In the genomic region with DNA sequence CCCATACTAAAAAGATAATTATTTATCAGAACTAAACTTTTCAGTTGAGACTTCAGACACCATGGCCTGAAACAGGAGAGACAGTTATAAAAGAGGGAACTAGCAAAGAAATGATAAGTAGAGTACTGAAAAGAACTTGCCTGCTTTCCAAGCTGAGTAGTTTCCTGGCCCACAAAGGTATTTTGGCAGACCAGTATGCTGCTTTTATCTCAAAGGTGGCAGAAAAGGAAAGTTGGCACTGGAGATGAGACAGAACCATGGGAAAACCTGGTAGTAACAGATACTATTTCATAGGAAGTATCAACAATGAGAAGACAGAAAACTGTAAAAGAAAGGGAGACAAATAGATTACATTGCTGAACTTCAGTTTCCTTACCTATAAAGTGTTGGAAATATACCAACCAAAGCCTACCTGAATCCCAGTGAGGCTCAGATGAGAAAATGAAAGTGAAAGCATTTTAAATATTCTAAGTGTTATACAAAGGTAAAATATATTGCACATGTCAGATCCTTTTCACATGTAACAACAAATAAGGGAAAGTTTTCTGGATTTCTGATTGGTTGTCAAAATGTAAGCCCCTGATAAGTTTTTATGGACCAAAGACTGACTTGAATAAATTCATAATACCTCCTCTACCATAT, we compare ENCODE assay signal across 2 cellular contexts.
TF ChIP-seq lines count a peak whose summit lies in the region.

No MANE protein-coding gene starts in this region.

TF ChIP-seq in HepG2, 621 proteins besides CTCF, POLR2A, EP300 and RAD21 (continued from another document):
- TF ChIP-seq, protein P1, sequence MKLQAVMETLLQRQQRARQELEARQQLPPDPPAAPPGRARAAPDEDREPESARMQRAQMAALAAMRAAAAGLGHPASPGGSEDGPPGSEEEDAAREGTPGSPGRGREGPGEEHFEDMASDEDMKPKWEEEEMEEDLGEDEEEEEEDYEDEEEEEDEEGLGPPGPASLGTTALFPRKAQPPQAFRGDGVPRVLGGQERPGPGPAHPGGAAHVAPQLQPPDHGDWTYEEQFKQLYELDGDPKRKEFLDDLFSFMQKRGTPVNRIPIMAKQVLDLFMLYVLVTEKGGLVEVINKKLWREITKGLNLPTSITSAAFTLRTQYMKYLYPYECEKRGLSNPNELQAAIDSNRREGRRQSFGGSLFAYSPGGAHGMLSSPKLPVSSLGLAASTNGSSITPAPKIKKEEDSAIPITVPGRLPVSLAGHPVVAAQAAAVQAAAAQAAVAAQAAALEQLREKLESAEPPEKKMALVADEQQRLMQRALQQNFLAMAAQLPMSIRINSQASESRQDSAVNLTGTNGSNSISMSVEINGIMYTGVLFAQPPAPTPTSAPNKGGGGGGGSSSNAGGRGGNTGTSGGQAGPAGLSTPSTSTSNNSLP (IDR thresholded peaks at IDR 0.05; ENCODE audit: low read depth, low read length), result no peak
- TF ChIP-seq HDAC1 (CRISPR knock-in tag; IDR thresholded peaks at IDR 0.05) (no peak), GFI1 (CRISPR knock-in tag; IDR thresholded peaks at IDR 0.05; ENCODE audit: borderline replicate concordance) (no peak), DMAP1 (CRISPR knock-in tag; IDR thresholded peaks at IDR 0.05) (no peak)
- TF ChIP-seq, protein P2, sequence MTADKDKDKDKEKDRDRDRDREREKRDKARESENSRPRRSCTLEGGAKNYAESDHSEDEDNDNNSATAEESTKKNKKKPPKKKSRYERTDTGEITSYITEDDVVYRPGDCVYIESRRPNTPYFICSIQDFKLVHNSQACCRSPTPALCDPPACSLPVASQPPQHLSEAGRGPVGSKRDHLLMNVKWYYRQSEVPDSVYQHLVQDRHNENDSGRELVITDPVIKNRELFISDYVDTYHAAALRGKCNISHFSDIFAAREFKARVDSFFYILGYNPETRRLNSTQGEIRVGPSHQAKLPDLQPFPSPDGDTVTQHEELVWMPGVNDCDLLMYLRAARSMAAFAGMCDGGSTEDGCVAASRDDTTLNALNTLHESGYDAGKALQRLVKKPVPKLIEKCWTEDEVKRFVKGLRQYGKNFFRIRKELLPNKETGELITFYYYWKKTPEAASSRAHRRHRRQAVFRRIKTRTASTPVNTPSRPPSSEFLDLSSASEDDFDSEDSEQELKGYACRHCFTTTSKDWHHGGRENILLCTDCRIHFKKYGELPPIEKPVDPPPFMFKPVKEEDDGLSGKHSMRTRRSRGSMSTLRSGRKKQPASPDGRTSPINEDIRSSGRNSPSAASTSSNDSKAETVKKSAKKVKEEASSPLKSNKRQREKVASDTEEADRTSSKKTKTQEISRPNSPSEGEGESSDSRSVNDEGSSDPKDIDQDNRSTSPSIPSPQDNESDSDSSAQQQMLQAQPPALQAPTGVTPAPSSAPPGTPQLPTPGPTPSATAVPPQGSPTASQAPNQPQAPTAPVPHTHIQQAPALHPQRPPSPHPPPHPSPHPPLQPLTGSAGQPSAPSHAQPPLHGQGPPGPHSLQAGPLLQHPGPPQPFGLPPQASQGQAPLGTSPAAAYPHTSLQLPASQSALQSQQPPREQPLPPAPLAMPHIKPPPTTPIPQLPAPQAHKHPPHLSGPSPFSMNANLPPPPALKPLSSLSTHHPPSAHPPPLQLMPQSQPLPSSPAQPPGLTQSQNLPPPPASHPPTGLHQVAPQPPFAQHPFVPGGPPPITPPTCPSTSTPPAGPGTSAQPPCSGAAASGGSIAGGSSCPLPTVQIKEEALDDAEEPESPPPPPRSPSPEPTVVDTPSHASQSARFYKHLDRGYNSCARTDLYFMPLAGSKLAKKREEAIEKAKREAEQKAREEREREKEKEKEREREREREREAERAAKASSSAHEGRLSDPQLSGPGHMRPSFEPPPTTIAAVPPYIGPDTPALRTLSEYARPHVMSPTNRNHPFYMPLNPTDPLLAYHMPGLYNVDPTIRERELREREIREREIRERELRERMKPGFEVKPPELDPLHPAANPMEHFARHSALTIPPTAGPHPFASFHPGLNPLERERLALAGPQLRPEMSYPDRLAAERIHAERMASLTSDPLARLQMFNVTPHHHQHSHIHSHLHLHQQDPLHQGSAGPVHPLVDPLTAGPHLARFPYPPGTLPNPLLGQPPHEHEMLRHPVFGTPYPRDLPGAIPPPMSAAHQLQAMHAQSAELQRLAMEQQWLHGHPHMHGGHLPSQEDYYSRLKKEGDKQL (CRISPR knock-in tag; IDR thresholded peaks at IDR 0.05; ENCODE audit: low read depth), result no peak

TF ChIP-seq in Ishikawa, 13 proteins besides CTCF, POLR2A, EP300 and RAD21:
- TF ChIP-seq, protein P3, sequence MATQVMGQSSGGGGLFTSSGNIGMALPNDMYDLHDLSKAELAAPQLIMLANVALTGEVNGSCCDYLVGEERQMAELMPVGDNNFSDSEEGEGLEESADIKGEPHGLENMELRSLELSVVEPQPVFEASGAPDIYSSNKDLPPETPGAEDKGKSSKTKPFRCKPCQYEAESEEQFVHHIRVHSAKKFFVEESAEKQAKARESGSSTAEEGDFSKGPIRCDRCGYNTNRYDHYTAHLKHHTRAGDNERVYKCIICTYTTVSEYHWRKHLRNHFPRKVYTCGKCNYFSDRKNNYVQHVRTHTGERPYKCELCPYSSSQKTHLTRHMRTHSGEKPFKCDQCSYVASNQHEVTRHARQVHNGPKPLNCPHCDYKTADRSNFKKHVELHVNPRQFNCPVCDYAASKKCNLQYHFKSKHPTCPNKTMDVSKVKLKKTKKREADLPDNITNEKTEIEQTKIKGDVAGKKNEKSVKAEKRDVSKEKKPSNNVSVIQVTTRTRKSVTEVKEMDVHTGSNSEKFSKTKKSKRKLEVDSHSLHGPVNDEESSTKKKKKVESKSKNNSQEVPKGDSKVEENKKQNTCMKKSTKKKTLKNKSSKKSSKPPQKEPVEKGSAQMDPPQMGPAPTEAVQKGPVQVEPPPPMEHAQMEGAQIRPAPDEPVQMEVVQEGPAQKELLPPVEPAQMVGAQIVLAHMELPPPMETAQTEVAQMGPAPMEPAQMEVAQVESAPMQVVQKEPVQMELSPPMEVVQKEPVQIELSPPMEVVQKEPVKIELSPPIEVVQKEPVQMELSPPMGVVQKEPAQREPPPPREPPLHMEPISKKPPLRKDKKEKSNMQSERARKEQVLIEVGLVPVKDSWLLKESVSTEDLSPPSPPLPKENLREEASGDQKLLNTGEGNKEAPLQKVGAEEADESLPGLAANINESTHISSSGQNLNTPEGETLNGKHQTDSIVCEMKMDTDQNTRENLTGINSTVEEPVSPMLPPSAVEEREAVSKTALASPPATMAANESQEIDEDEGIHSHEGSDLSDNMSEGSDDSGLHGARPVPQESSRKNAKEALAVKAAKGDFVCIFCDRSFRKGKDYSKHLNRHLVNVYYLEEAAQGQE (IDR thresholded peaks at IDR 0.05; ENCODE audit: low read depth), result no peak
- TF ChIP-seq CEBPB (IDR thresholded peaks at IDR 0.05), result no peak
- TF ChIP-seq TCF12 (IDR thresholded peaks at IDR 0.05; ENCODE audit: low read depth), result no peak
- TF ChIP-seq, protein P4, sequence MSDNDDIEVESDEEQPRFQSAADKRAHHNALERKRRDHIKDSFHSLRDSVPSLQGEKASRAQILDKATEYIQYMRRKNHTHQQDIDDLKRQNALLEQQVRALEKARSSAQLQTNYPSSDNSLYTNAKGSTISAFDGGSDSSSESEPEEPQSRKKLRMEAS (IDR thresholded peaks at IDR 0.05), result no peak
- no peak for TF ChIP-seq TAF1 (IDR thresholded peaks at IDR 0.05; ENCODE audit: low read depth)
- no peak for TF ChIP-seq CREB1 (IDR thresholded peaks at IDR 0.05; ENCODE audit: low read depth)
- TF ChIP-seq, protein P5, sequence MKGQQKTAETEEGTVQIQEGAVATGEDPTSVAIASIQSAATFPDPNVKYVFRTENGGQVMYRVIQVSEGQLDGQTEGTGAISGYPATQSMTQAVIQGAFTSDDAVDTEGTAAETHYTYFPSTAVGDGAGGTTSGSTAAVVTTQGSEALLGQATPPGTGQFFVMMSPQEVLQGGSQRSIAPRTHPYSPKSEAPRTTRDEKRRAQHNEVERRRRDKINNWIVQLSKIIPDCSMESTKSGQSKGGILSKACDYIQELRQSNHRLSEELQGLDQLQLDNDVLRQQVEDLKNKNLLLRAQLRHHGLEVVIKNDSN (IDR thresholded peaks at IDR 0.05), result no peak
- no peak for TF ChIP-seq FOXM1 (IDR thresholded peaks at IDR 0.05; ENCODE audit: borderline replicate concordance, low read depth)
- TF ChIP-seq TEAD4 (IDR thresholded peaks at IDR 0.05), result no peak
- no peak for TF ChIP-seq ZBTB7A (IDR thresholded peaks at IDR 0.05; ENCODE audit: low read depth)
- TF ChIP-seq EGR1 (IDR thresholded peaks at IDR 0.05), result no peak
- no peak for TF ChIP-seq YY1 (IDR thresholded peaks at IDR 0.05; ENCODE audit: low read depth)
- no peak for TF ChIP-seq NFIC (IDR thresholded peaks at IDR 0.05)
TF ChIP-seq in Ishikawa: peak in this region for 0.
